In the genomic region with DNA sequence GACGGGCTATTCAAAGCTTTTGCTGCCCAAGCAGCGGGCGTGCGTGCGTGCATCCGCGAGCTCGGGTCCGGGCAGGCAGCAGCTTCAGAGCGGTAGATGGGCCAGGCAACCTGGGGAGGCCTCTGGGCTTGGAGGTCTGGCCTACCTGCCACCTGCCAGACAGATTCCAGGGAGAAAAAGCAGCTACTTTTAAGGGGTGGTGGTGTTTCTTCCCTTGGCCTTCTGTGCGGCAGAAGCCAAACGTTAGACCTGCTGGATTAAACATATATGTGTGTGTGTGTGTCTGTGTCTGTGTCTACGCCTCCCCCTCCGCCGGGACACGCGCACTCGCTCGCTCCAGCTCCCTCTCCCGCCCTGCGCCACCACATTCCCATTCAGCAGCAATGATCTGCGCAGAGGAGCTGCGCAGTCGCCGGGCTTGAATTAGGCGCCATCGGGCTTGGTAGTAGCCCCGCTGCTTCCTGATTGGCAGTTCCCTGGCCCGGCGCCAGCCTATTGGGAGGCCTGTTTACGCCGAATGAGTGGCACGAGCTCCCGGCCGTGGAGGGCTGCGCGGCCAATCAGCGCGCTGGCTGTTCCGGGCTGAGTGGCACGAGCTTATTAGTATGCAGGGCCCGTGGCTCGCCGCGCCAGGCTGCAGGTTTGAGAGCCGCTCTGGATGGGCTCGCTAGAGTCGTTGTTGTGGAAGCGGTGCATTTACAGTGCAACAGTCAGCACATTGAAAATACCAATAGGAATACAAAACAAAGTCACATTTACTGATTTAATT, we compare ENCODE assay signal across 1 cellular context.
TF ChIP-seq lines count a peak whose summit lies in the region.

A gene (plus strand): TSS at position 627 of the 769 bp plus-strand sequence. CDS start 4,283 bp downstream, outside the sequence.

TF ChIP-seq in K562, 482 proteins besides CTCF, POLR2A, EP300 and RAD21 (continued from another document and continues in another):
- TF ChIP-seq, protein P1, sequence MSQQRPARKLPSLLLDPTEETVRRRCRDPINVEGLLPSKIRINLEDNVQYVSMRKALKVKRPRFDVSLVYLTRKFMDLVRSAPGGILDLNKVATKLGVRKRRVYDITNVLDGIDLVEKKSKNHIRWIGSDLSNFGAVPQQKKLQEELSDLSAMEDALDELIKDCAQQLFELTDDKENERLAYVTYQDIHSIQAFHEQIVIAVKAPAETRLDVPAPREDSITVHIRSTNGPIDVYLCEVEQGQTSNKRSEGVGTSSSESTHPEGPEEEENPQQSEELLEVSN (IDR thresholded peaks at IDR 0.05; ENCODE audit: borderline replicate concordance in 1 of 2, extremely low read depth in 1 of 2, insufficient read depth in 1 of 2, insufficient read length in 1 of 2, low read depth in 1 of 2, low read length in 1 of 2, poor library complexity in 1 of 2, severe bottlenecking in 1 of 2), result peak; percentile 65 to 89
- TF ChIP-seq BCL6 (CRISPR knock-in tag; IDR thresholded peaks at IDR 0.05) (no peak), FOXK1 (CRISPR knock-in tag; IDR thresholded peaks at IDR 0.05; ENCODE audit: borderline replicate concordance) (0 out of 2 replicates have a peak, but pooled peaks have one; percentile 64), NFIC (IDR thresholded peaks at IDR 0.05) (peak; percentile 100), BHLHE40 (IDR thresholded peaks at IDR 0.05; ENCODE audit: low read length) (peak; percentile 99), RBFOX2 (IDR thresholded peaks at IDR 0.05; ENCODE audit: low read depth, low read length) (peak; percentile 70), JUND (IDR thresholded peaks at IDR 0.05; ENCODE audit: borderline replicate concordance, low read depth, low read length) (peak; percentile 4; the same call in 1 of the 2 replicates), JUND (tag; IDR thresholded peaks at IDR 0.05; ENCODE audit: borderline replicate concordance, low read depth, low read length) (no peak; the same call in 2 of the 3 replicates), FOXK2 (conservative IDR thresholded peaks at IDR 0.05 in 1 of 2, IDR thresholded peaks at IDR 0.05 in 1 of 2; ENCODE audit: low read depth in 2 of 2) (peak; percentile 97 to 98), HNRNPLL (IDR thresholded peaks at IDR 0.05; ENCODE audit: low read depth, low read length, poor library complexity, severe bottlenecking) (peak; percentile 57), SIRT6 (IDR thresholded peaks at IDR 0.05; ENCODE audit: low read depth, low read length) (no peak), RAD51 (IDR thresholded peaks at IDR 0.05; ENCODE audit: borderline replicate concordance, low read depth) (0 out of 2 replicates have a peak, but pooled peaks have one; percentile 14), SIX5 (IDR thresholded peaks at IDR 0.05; ENCODE audit: borderline replicate concordance in 1 of 2, insufficient read depth in 1 of 2, low read depth in 1 of 2, low read length in 2 of 2) (no peak), ZNF764 (CRISPR knock-in tag; IDR thresholded peaks at IDR 0.05; ENCODE audit: low read depth) (no peak), SREBF1 (IDR thresholded peaks at IDR 0.05; ENCODE audit: borderline replicate concordance, low read depth, low read length) (no peak), RBM25 (IDR thresholded peaks at IDR 0.05; ENCODE audit: low read depth, low read length, severe bottlenecking) (peak; percentile 46)
- TF ChIP-seq, protein P2, sequence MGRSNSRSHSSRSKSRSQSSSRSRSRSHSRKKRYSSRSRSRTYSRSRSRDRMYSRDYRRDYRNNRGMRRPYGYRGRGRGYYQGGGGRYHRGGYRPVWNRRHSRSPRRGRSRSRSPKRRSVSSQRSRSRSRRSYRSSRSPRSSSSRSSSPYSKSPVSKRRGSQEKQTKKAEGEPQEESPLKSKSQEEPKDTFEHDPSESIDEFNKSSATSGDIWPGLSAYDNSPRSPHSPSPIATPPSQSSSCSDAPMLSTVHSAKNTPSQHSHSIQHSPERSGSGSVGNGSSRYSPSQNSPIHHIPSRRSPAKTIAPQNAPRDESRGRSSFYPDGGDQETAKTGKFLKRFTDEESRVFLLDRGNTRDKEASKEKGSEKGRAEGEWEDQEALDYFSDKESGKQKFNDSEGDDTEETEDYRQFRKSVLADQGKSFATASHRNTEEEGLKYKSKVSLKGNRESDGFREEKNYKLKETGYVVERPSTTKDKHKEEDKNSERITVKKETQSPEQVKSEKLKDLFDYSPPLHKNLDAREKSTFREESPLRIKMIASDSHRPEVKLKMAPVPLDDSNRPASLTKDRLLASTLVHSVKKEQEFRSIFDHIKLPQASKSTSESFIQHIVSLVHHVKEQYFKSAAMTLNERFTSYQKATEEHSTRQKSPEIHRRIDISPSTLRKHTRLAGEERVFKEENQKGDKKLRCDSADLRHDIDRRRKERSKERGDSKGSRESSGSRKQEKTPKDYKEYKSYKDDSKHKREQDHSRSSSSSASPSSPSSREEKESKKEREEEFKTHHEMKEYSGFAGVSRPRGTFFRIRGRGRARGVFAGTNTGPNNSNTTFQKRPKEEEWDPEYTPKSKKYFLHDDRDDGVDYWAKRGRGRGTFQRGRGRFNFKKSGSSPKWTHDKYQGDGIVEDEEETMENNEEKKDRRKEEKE (IDR thresholded peaks at IDR 0.05; ENCODE audit: borderline replicate concordance in 1 of 2, control insufficient read depth in 1 of 2, low read depth in 2 of 2, low read length in 1 of 2), result no peak
- TF ChIP-seq, protein P3, sequence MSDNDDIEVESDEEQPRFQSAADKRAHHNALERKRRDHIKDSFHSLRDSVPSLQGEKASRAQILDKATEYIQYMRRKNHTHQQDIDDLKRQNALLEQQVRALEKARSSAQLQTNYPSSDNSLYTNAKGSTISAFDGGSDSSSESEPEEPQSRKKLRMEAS (CRISPR knock-in tag; IDR thresholded peaks at IDR 0.05), result peak; percentile 88
- TF ChIP-seq, protein P4, sequence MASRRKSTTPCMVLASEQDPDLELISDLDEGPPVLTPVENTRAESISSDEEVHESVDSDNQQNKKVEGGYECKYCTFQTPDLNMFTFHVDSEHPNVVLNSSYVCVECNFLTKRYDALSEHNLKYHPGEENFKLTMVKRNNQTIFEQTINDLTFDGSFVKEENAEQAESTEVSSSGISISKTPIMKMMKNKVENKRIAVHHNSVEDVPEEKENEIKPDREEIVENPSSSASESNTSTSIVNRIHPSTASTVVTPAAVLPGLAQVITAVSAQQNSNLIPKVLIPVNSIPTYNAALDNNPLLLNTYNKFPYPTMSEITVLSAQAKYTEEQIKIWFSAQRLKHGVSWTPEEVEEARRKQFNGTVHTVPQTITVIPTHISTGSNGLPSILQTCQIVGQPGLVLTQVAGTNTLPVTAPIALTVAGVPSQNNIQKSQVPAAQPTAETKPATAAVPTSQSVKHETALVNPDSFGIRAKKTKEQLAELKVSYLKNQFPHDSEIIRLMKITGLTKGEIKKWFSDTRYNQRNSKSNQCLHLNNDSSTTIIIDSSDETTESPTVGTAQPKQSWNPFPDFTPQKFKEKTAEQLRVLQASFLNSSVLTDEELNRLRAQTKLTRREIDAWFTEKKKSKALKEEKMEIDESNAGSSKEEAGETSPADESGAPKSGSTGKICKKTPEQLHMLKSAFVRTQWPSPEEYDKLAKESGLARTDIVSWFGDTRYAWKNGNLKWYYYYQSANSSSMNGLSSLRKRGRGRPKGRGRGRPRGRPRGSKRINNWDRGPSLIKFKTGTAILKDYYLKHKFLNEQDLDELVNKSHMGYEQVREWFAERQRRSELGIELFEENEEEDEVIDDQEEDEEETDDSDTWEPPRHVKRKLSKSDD (conservative IDR thresholded peaks at IDR 0.05; ENCODE audit: low read length), result no peak
- TF ChIP-seq, protein P5, sequence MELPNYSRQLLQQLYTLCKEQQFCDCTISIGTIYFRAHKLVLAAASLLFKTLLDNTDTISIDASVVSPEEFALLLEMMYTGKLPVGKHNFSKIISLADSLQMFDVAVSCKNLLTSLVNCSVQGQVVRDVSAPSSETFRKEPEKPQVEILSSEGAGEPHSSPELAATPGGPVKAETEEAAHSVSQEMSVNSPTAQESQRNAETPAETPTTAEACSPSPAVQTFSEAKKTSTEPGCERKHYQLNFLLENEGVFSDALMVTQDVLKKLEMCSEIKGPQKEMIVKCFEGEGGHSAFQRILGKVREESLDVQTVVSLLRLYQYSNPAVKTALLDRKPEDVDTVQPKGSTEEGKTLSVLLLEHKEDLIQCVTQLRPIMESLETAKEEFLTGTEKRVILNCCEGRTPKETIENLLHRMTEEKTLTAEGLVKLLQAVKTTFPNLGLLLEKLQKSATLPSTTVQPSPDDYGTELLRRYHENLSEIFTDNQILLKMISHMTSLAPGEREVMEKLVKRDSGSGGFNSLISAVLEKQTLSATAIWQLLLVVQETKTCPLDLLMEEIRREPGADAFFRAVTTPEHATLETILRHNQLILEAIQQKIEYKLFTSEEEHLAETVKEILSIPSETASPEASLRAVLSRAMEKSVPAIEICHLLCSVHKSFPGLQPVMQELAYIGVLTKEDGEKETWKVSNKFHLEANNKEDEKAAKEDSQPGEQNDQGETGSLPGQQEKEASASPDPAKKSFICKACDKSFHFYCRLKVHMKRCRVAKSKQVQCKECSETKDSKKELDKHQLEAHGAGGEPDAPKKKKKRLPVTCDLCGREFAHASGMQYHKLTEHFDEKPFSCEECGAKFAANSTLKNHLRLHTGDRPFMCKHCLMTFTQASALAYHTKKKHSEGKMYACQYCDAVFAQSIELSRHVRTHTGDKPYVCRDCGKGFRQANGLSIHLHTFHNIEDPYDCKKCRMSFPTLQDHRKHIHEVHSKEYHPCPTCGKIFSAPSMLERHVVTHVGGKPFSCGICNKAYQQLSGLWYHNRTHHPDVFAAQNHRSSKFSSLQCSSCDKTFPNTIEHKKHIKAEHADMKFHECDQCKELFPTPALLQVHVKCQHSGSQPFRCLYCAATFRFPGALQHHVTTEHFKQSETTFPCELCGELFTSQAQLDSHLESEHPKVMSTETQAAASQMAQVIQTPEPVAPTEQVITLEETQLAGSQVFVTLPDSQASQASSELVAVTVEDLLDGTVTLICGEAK (IDR thresholded peaks at IDR 0.05), result 0 out of 2 replicates have a peak, but pooled peaks have one; percentile 15
- TF ChIP-seq, protein P5 (CRISPR knock-in tag; IDR thresholded peaks at IDR 0.05), result no peak
- TF ChIP-seq, protein P6, sequence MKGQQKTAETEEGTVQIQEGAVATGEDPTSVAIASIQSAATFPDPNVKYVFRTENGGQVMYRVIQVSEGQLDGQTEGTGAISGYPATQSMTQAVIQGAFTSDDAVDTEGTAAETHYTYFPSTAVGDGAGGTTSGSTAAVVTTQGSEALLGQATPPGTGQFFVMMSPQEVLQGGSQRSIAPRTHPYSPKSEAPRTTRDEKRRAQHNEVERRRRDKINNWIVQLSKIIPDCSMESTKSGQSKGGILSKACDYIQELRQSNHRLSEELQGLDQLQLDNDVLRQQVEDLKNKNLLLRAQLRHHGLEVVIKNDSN (CRISPR knock-in tag; IDR thresholded peaks at IDR 0.05), result peak; percentile 69
- TF ChIP-seq, protein P7, sequence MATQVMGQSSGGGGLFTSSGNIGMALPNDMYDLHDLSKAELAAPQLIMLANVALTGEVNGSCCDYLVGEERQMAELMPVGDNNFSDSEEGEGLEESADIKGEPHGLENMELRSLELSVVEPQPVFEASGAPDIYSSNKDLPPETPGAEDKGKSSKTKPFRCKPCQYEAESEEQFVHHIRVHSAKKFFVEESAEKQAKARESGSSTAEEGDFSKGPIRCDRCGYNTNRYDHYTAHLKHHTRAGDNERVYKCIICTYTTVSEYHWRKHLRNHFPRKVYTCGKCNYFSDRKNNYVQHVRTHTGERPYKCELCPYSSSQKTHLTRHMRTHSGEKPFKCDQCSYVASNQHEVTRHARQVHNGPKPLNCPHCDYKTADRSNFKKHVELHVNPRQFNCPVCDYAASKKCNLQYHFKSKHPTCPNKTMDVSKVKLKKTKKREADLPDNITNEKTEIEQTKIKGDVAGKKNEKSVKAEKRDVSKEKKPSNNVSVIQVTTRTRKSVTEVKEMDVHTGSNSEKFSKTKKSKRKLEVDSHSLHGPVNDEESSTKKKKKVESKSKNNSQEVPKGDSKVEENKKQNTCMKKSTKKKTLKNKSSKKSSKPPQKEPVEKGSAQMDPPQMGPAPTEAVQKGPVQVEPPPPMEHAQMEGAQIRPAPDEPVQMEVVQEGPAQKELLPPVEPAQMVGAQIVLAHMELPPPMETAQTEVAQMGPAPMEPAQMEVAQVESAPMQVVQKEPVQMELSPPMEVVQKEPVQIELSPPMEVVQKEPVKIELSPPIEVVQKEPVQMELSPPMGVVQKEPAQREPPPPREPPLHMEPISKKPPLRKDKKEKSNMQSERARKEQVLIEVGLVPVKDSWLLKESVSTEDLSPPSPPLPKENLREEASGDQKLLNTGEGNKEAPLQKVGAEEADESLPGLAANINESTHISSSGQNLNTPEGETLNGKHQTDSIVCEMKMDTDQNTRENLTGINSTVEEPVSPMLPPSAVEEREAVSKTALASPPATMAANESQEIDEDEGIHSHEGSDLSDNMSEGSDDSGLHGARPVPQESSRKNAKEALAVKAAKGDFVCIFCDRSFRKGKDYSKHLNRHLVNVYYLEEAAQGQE (CRISPR knock-in tag; IDR thresholded peaks at IDR 0.05; ENCODE audit: low read depth), result no peak
- TF ChIP-seq, protein P8, sequence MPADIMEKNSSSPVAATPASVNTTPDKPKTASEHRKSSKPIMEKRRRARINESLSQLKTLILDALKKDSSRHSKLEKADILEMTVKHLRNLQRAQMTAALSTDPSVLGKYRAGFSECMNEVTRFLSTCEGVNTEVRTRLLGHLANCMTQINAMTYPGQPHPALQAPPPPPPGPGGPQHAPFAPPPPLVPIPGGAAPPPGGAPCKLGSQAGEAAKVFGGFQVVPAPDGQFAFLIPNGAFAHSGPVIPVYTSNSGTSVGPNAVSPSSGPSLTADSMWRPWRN (IDR thresholded peaks at IDR 0.05; ENCODE audit: low read depth), result peak; percentile 67; the same call in 1 of the 2 replicates
- TF ChIP-seq, protein P9, sequence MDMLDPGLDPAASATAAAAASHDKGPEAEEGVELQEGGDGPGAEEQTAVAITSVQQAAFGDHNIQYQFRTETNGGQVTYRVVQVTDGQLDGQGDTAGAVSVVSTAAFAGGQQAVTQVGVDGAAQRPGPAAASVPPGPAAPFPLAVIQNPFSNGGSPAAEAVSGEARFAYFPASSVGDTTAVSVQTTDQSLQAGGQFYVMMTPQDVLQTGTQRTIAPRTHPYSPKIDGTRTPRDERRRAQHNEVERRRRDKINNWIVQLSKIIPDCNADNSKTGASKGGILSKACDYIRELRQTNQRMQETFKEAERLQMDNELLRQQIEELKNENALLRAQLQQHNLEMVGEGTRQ (CRISPR knock-in tag; IDR thresholded peaks at IDR 0.05), result peak; percentile 28; the same call in 1 of the 2 replicates
